In genomic region chr10:31770307-31770902, GRCh38 we compare ENCODE assay signal across 8 cellular contexts.
A peak's percentile ranks its signal among the peaks of the same experiment; 100 is the strongest.
DNase-seq lines count a peak whose midpoint lies in the region; ATAC-seq, FAIRE-seq and TF ChIP-seq lines count a peak whose summit lies in the region.

No MANE protein-coding gene starts in this region.

- H3K27me3 ChIP-seq in CD8-positive, alpha-beta memory T cell (ENCODE audit: insufficient read depth, low read length, poor library complexity, severe bottlenecking): no peaks in the 10 kb centered on the region
- H3K27me3 ChIP-seq in small intestine (ENCODE audit: control insufficient read depth in 2 of 2, insufficient read depth in 2 of 2, low read length in 2 of 2): no peaks in the 10 kb centered on the region

- H3K27ac Mint-ChIP-seq in CD8-positive, alpha-beta memory T cell: no peak overlapping the region

- H3K4me3 Mint-ChIP-seq in CD8-positive, alpha-beta memory T cell: no peak overlapping the region

- no peaks in the 10 kb centered on the region for H3K27me3 Mint-ChIP-seq in CD8-positive, alpha-beta memory T cell

- no peaks in the 10 kb centered on the region for H3K36me3 ChIP-seq in CD8-positive, alpha-beta memory T cell (ENCODE audit: insufficient read depth, low read length)
- H3K36me3 ChIP-seq in small intestine (ENCODE audit: control insufficient read depth in 2 of 2, insufficient read depth in 2 of 2, low read length in 2 of 2): no peaks in the 10 kb centered on the region

- WGBS in small intestine, 3 donors: 46 to 53% (median 48%) methylated on average over 8 of the region's 8 CpGs

- CTCF ChIA-PET in CD8-positive, alpha-beta memory T cell (lab: Charles Lee): interaction anchor here (0.7 to 5.5 kb wide), 15 partner anchors 9 to 1042 kb away, joined by 3 to 35 read pairs (median 4); partner anchors contain the start of gene ZNF438

- no peak overlapping the region for H3K27ac ChIP-seq in CD8-positive, alpha-beta memory T cell (ENCODE audit: low read depth, low read length)
- H3K27ac ChIP-seq in small intestine (ENCODE audit: low read depth in 1 of 2, low read length in 1 of 2): no peak overlapping the region

- no peaks in the 10 kb centered on the region for H3K4me1 Mint-ChIP-seq in CD8-positive, alpha-beta memory T cell

- no peaks in the 10 kb centered on the region for H3K36me3 Mint-ChIP-seq in CD8-positive, alpha-beta memory T cell

- TF ChIP-seq CTCF in GM20000 (IDR thresholded peaks at IDR 0.05; ENCODE audit: extremely low read depth, missing control alignments) (peak; percentile 85), foreskin fibroblast (IDR thresholded peaks at IDR 0.05; ENCODE audit: low read depth, low read length) (peak; percentile 28)

- POLR2A ChIA-PET in CD8-positive, alpha-beta memory T cell (lab: Charles Lee): no interaction called here

- no peaks in the 10 kb centered on the region for H3K9me3 Mint-ChIP-seq in CD8-positive, alpha-beta memory T cell

- no peaks in the 10 kb centered on the region for H3K9me3 ChIP-seq in CD8-positive, alpha-beta memory T cell (ENCODE audit: low read length)
- no peaks in the 10 kb centered on the region for H3K9me3 ChIP-seq in small intestine (ENCODE audit: control insufficient read depth, low read depth)

- H3K4me1 ChIP-seq in CD8-positive, alpha-beta memory T cell (ENCODE audit: insufficient read depth, low read length): no peaks in the 10 kb centered on the region
- no peaks in the 10 kb centered on the region for H3K4me1 ChIP-seq in small intestine (ENCODE audit: control insufficient read depth in 2 of 2, insufficient read depth in 1 of 2, low read depth in 1 of 2, low read length in 1 of 2)

- DNase-seq in CD8-positive, alpha-beta memory T cell: peak; percentile 34 to 70 (median 40)
- DNase-seq in GM20000 (ENCODE audit: low spot score): peak; percentile 71
- DNase-seq in NCI-H146 treated with DMSO at 0.1 percent for 48 hours (lab: John Stamatoyannopoulos, UW; ENCODE audit: unreplicated experiment): peak; percentile 8
- peak; percentile 67 for DNase-seq in activated T-cell treated with anti-CD3 and anti-CD28 coated beads, Interleukin-2, amount 50 U/mL, for 1 hour
- DNase-seq in foreskin fibroblast: peak in 1 of 2 donors; percentile 33
- peak; percentile 53 for DNase-seq in small intestine
- no peak for DNase-seq in DMS79 (lab: John Stamatoyannopoulos, UW)

- no peak for FAIRE-seq in small intestine (lab: Jason Lieb, UNC)

- no peak overlapping the region for H3K4me3 ChIP-seq in CD8-positive, alpha-beta memory T cell (ENCODE audit: low read length)
- H3K4me3 ChIP-seq in foreskin fibroblast (ENCODE audit: low read depth in 1 of 2, low read length in 2 of 2) (no peak overlapping the region), small intestine (ENCODE audit: low read depth in 1 of 2, low read length in 2 of 2) (no peak overlapping the region)

- no peak for ATAC-seq in GM19023 (IDR thresholded peaks at IDR 0.05; ENCODE audit: unreplicated experiment)
